Comparison of ENCODE assay signal across 28 cellular contexts in genomic region chr5:5326126-5326758, GRCh38.
DNase-seq lines count a peak whose midpoint lies in the region; ATAC-seq and TF ChIP-seq lines count a peak whose summit lies in the region.
"Had no signal": no experiment of that assay in that cellular context is flagged by ENCODE, and none has a peak within 500 bp of the region (broad histone marks: within the 10 kb centered on the region; RNA-seq: fewer than 3 reads in every experiment).

No MANE protein-coding gene starts in this region.

- H3K9me3 Mint-ChIP-seq in chondrocyte (ENCODE audit: low read depth) = peaks cover 3% of the 10 kb centered on the region
- H3K9me3 Mint-ChIP-seq in progenitor cell of endocrine pancreas (ENCODE audit: low read depth) = peaks cover 9% of the 10 kb centered on the region

- no peaks in the 10 kb centered on the region for H3K9me2 ChIP-seq in MM.1S (replicated peaks; ENCODE audit: insufficient read depth, low read length)

- ATAC-seq in Right ventricle myocardium inferior (no peak), Right ventricle myocardium superior (ENCODE audit: poor library complexity) (no peak), sciatic nerve (no peak)
- ATAC-seq: heart right ventricle; left colon; stimulated activated naive CD8-positive, alpha-beta T cell treated with anti-CD3 and anti-CD28 coated beads, Interleukin-15, Interleukin-2, amounts not matched to agents 100 U/mL and 50 U/mL, for 24 hours had no signal

- no peaks in the 10 kb centered on the region for H3K4me1 ChIP-seq in MM.1S (ENCODE audit: low read length)
- H3K4me1 ChIP-seq in colonic mucosa = no peaks in the 10 kb centered on the region
- H3K4me1 ChIP-seq: esophagus squamous epithelium, heart right ventricle had no signal

- H3K4me2 ChIP-seq in MM.1S (ENCODE audit: low read depth, low read length) = no peak overlapping the region

- no peaks in the 10 kb centered on the region for H4K20me1 ChIP-seq in MM.1S (ENCODE audit: insufficient read depth, low read length)

- H3K9me3 ChIP-seq in MM.1S (replicated peaks; ENCODE audit: insufficient read depth, low read length) (no peaks in the 10 kb centered on the region), colonic mucosa (no peaks in the 10 kb centered on the region)
- H3K9me3 ChIP-seq: esophagus squamous epithelium, heart right ventricle had no signal

- no peaks in the 10 kb centered on the region for H3K79me2 ChIP-seq in MM.1S (ENCODE audit: low read length)

- H3K9ac ChIP-seq in MM.1S (ENCODE audit: low read length) (no peak overlapping the region), colonic mucosa (ENCODE audit: low read depth in 2 of 2, low read length in 2 of 2) (no peak overlapping the region)

- H3K36me3 ChIP-seq in MM.1S (replicated peaks; ENCODE audit: insufficient read depth, low read length) (no peaks in the 10 kb centered on the region), colonic mucosa (no peaks in the 10 kb centered on the region)
- H3K36me3 ChIP-seq: esophagus squamous epithelium, heart right ventricle had no signal

- H3K27me3 ChIP-seq in MM.1S (replicated peaks; ENCODE audit: insufficient read depth, low read length) = no peaks in the 10 kb centered on the region
- no peaks in the 10 kb centered on the region for H3K27me3 ChIP-seq in colonic mucosa
- H3K27me3 ChIP-seq: esophagus squamous epithelium, heart right ventricle had no signal

- H3K4me1 Mint-ChIP-seq in chondrocyte (ENCODE audit: low read depth) = peaks cover 50% of the 10 kb centered on the region
- peaks cover 20% of the 10 kb centered on the region for H3K4me1 Mint-ChIP-seq in progenitor cell of endocrine pancreas (ENCODE audit: low read depth)
- H3K4me1 Mint-ChIP-seq: central memory CD8-positive, alpha-beta T cell; naive B cell had no signal

- peak overlapping the region; percentile 38 for H3K4me3 Mint-ChIP-seq in chondrocyte (ENCODE audit: unreplicated experiment)
- H3K4me3 Mint-ChIP-seq in progenitor cell of endocrine pancreas (ENCODE audit: low read depth) = no peak overlapping the region
- H3K4me3 Mint-ChIP-seq: central memory CD8-positive, alpha-beta T cell; naive B cell had no signal

- H3K4me3 ChIP-seq in MM.1S (ENCODE audit: low read length) (no peak overlapping the region), colonic mucosa (no peak overlapping the region)
- H3K4me3 ChIP-seq: esophagus squamous epithelium, heart right ventricle, SK-N-MC, skin epidermis had no signal

- H3K27ac ChIP-seq in MM.1S (ENCODE audit: low read length) (no peak overlapping the region), colonic mucosa (no peak overlapping the region)
- H3K27ac ChIP-seq: 22Rv1, esophagus squamous epithelium, heart right ventricle, RWPE1, SK-N-MC, skin epidermis had no signal

- H3K27ac Mint-ChIP-seq in chondrocyte (ENCODE audit: unreplicated experiment) (peak overlapping the region; percentile 83), progenitor cell of endocrine pancreas (peak overlapping the region; percentile 92)

- H3K36me3 Mint-ChIP-seq in chondrocyte (ENCODE audit: low read depth) (peaks cover 1% of the 10 kb centered on the region), progenitor cell of endocrine pancreas (ENCODE audit: insufficient read depth) (peaks cover 25% of the 10 kb centered on the region)

- DNase-seq in Right ventricle myocardium inferior (ENCODE audit: missing footprints) (peak; percentile 34), Right ventricle myocardium superior (no peak), chondrocyte (ENCODE audit: low spot score) (no peak), left kidney (ENCODE audit: low read depth, low spot score) (peak; percentile 77), progenitor cell of endocrine pancreas (ENCODE audit: low spot score, unreplicated experiment) (no peak), MM.1S (no peak), sciatic nerve (ENCODE audit: low spot score) (no peak), colonic mucosa (no peak)
- DNase-seq: activated CD4-positive, alpha-beta T cell treated with anti-CD3 and anti-CD28 coated beads, Interleukin-2, amount 50 U/mL, for 4 hours; activated T-cell treated with anti-CD3 and anti-CD28 coated beads, Interleukin-2, amount 50 U/mL, for 48 hours; C1 segment of cervical spinal cord; COR-L47; DMS53; esophagus squamous epithelium; heart right ventricle; left colon; naive B cell; NCI-H1092 treated with DMSO at 0.1 percent for 48 hours; NCI-H187; NCI-H2171 treated with DMSO at 0.1 percent for 48 hours; NCI-H510A treated with DMSO at 0.1 percent for 48 hours; OCI-M1; stimulated activated naive CD8-positive, alpha-beta T cell treated with anti-CD3 and anti-CD28 coated beads, Interleukin-15, Interleukin-2, amounts not matched to agents 100 U/mL and 50 U/mL, for 24 hours had no signal

- H2AFZ ChIP-seq in MM.1S (ENCODE audit: low read length) = no peak overlapping the region

- intact Hi-C loops in Right ventricle myocardium inferior (cut with DNase I) (no loop called here), Right ventricle myocardium superior (cut with DNase I) (no loop called here), sciatic nerve (cut with DNase I) (no loop called here), colonic mucosa (cut with DNase I) (no loop called here)

- no peak for TF ChIP-seq CTCF in chondrocyte (IDR thresholded peaks at IDR 0.05)
- TF ChIP-seq CTCF in progenitor cell of endocrine pancreas (IDR thresholded peaks at IDR 0.05; ENCODE audit: unreplicated experiment) = no peak
- no peak for TF ChIP-seq CTCF in MM.1S (IDR thresholded peaks at IDR 0.05; ENCODE audit: low read length)
- TF ChIP-seq CTCF in colonic mucosa (IDR thresholded peaks at IDR 0.05) = no peak

- H3K27me3 Mint-ChIP-seq in chondrocyte (ENCODE audit: low read depth) (no peaks in the 10 kb centered on the region), progenitor cell of endocrine pancreas (no peaks in the 10 kb centered on the region)
- H3K27me3 Mint-ChIP-seq: naive B cell had no signal

- H3F3A ChIP-seq in MM.1S (ENCODE audit: insufficient read depth, low read length) = no peaks in the 10 kb centered on the region

Comparison
In these comparisons a context has a peak if more than half of its experiments do, and no peak if none do; other contexts are left out.
1. DNase-seq: peak in Right ventricle myocardium inferior (single experiment) and left kidney (single experiment); none in Right ventricle myocardium superior (single experiment), chondrocyte (single experiment), progenitor cell of endocrine pancreas (single experiment), MM.1S (single experiment), sciatic nerve (single experiment) and colonic mucosa (single experiment).